In genomic region chr12:92404259-92404894, GRCh38 we compare ENCODE assay signal across 1 cellular context.
A peak's percentile ranks its signal among the peaks of the same experiment; 100 is the strongest.
TF ChIP-seq lines count a peak whose summit lies in the region.

No MANE protein-coding gene starts in this region.

TF ChIP-seq in K562, 482 proteins besides CTCF, POLR2A, EP300 and RAD21 (continued from another document):
- TF ChIP-seq ZBTB11 (CRISPR knock-in tag; IDR thresholded peaks at IDR 0.05) = peak in 1 of 3 experiments; percentile 3; a peak in 1 of 6 replicates
- TF ChIP-seq ELF2 (CRISPR knock-in tag; IDR thresholded peaks at IDR 0.05) = peak; percentile 68; the same call in 1 of the 2 replicates
- TF ChIP-seq HOXB6 (CRISPR knock-in tag; IDR thresholded peaks at IDR 0.05; ENCODE audit: borderline replicate concordance) = no peak
- no peak for TF ChIP-seq KLF13 (tag; IDR thresholded peaks at IDR 0.05; ENCODE audit: borderline replicate concordance, low read depth)
- no peak for TF ChIP-seq ATF6 (CRISPR knock-in tag; IDR thresholded peaks at IDR 0.05)
- TF ChIP-seq SNRNP70 (optimal IDR thresholded peaks at IDR 0.05; ENCODE audit: low read depth, low read length) = no peak
- TF ChIP-seq GABPA (tag; conservative IDR thresholded peaks at IDR 0.05; ENCODE audit: low read depth) = no peak
- no peak for TF ChIP-seq HNRNPLL (IDR thresholded peaks at IDR 0.05; ENCODE audit: low read depth, low read length, poor library complexity, severe bottlenecking)
- TF ChIP-seq MAFF (IDR thresholded peaks at IDR 0.05; ENCODE audit: low read length) = no peak
- TF ChIP-seq THRAP3 (IDR thresholded peaks at IDR 0.05; ENCODE audit: borderline replicate concordance) = no peak
- no peak for TF ChIP-seq CCAR2 (IDR thresholded peaks at IDR 0.05; ENCODE audit: low read depth, low read length)
- no peak for TF ChIP-seq MYC (IDR thresholded peaks at IDR 0.05; ENCODE audit: low read depth, low read length)
- 0 out of 2 replicates have a peak, but pooled peaks have one; percentile 15 for TF ChIP-seq MYC (CRISPR knock-in tag; IDR thresholded peaks at IDR 0.05; ENCODE audit: borderline replicate concordance, low read depth)
- TF ChIP-seq, protein P1, sequence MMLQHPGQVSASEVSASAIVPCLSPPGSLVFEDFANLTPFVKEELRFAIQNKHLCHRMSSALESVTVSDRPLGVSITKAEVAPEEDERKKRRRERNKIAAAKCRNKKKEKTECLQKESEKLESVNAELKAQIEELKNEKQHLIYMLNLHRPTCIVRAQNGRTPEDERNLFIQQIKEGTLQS (IDR thresholded peaks at IDR 0.05) = peak; percentile 63
- TF ChIP-seq, protein P1 (CRISPR knock-in tag; conservative IDR thresholded peaks at IDR 0.05) = no peak
- TF ChIP-seq EZH2 (IDR thresholded peaks at IDR 0.05; ENCODE audit: borderline replicate concordance, low read depth, low read length) = no peak
- no peak for TF ChIP-seq ZC3H4 (CRISPR knock-in tag; IDR thresholded peaks at IDR 0.05; ENCODE audit: borderline replicate concordance)
- TF ChIP-seq TAF15 (IDR thresholded peaks at IDR 0.05; ENCODE audit: low read depth, low read length) = no peak
- TF ChIP-seq, protein P2, sequence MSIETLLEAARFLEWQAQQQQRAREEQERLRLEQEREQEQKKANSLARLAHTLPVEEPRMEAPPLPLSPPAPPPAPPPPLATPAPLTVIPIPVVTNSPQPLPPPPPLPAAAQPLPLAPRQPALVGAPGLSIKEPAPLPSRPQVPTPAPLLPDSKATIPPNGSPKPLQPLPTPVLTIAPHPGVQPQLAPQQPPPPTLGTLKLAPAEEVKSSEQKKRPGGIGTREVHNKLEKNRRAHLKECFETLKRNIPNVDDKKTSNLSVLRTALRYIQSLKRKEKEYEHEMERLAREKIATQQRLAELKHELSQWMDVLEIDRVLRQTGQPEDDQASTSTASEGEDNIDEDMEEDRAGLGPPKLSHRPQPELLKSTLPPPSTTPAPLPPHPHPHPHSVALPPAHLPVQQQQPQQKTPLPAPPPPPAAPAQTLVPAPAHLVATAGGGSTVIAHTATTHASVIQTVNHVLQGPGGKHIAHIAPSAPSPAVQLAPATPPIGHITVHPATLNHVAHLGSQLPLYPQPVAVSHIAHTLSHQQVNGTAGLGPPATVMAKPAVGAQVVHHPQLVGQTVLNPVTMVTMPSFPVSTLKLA (conservative IDR thresholded peaks at IDR 0.05) = no peak
- no peak for TF ChIP-seq ZFP1 (CRISPR knock-in tag; IDR thresholded peaks at IDR 0.05)
- peak; percentile 96 for TF ChIP-seq ADNP (tag; IDR thresholded peaks at IDR 0.05)
- TF ChIP-seq, protein P3, sequence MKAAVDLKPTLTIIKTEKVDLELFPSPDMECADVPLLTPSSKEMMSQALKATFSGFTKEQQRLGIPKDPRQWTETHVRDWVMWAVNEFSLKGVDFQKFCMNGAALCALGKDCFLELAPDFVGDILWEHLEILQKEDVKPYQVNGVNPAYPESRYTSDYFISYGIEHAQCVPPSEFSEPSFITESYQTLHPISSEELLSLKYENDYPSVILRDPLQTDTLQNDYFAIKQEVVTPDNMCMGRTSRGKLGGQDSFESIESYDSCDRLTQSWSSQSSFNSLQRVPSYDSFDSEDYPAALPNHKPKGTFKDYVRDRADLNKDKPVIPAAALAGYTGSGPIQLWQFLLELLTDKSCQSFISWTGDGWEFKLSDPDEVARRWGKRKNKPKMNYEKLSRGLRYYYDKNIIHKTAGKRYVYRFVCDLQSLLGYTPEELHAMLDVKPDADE (conservative IDR thresholded peaks at IDR 0.05; ENCODE audit: control insufficient read depth, low read depth, low read length) = no peak
- no peak for TF ChIP-seq ZBED1 (IDR thresholded peaks at IDR 0.05)
- no peak for TF ChIP-seq IFI16 (CRISPR knock-in tag; IDR thresholded peaks at IDR 0.05)
- TF ChIP-seq POLR2H (tag; IDR thresholded peaks at IDR 0.05; ENCODE audit: low read depth) = no peak
- TF ChIP-seq, protein P4, sequence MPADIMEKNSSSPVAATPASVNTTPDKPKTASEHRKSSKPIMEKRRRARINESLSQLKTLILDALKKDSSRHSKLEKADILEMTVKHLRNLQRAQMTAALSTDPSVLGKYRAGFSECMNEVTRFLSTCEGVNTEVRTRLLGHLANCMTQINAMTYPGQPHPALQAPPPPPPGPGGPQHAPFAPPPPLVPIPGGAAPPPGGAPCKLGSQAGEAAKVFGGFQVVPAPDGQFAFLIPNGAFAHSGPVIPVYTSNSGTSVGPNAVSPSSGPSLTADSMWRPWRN (IDR thresholded peaks at IDR 0.05; ENCODE audit: low read depth) = no peak
- no peak for TF ChIP-seq DMBX1 (CRISPR knock-in tag; IDR thresholded peaks at IDR 0.05; ENCODE audit: borderline replicate concordance)
- 0 out of 2 replicates have a peak, but pooled peaks have one; percentile 0 for TF ChIP-seq NCOA6 (IDR thresholded peaks at IDR 0.05)
- no peak for TF ChIP-seq TAF1 (IDR thresholded peaks at IDR 0.05; ENCODE audit: control insufficient read depth, extremely low read depth, insufficient read depth, low read length, severe bottlenecking)
- TF ChIP-seq ZNF41 (CRISPR knock-in tag; conservative IDR thresholded peaks at IDR 0.05) = no peak
- TF ChIP-seq, protein P5, sequence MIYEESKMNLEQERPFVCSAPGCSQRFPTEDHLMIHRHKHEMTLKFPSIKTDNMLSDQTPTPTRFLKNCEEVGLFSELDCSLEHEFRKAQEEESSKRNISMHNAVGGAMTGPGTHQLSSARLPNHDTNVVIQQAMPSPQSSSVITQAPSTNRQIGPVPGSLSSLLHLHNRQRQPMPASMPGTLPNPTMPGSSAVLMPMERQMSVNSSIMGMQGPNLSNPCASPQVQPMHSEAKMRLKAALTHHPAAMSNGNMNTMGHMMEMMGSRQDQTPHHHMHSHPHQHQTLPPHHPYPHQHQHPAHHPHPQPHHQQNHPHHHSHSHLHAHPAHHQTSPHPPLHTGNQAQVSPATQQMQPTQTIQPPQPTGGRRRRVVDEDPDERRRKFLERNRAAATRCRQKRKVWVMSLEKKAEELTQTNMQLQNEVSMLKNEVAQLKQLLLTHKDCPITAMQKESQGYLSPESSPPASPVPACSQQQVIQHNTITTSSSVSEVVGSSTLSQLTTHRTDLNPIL (CRISPR knock-in tag; IDR thresholded peaks at IDR 0.05) = no peak
- TF ChIP-seq ERF (CRISPR knock-in tag; IDR thresholded peaks at IDR 0.05) = no peak
